25 cellular contexts compared by ENCODE assay signal in the genomic region with DNA sequence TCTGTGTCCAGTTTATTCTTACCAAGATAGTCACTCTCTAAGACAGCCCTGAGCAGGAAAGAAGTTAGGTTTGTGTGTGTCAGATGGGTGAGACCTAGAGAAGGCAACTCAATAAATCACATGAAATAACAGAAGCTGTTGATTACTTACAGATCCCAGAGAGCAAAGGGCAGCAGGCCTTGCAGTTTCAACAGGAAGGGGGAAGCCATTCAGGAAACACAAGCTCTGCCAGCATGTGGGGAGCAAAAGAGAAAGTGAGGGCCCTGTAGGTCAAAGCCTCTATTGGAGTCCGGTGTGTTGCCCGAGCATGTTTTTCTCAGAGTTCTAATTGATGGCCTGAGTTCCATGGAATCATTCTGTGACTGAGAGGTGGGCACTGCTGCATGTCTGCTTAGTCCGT.
"Had no signal": no experiment of that assay in that cellular context is flagged by ENCODE, and none has a peak within 500 bp of the region (broad histone marks: within the 10 kb centered on the region; RNA-seq: fewer than 3 reads in every experiment).

No MANE protein-coding gene starts in this region.

- H3K9ac ChIP-seq: parathyroid adenoma had no signal

- H3K4me3 ChIP-seq: cardiac muscle cell, lower lobe of right lung, stomach, suprapubic skin, tibial nerve, uterus had no signal

- H3K36me3 ChIP-seq: cardiac muscle cell, lower lobe of right lung, stomach, suprapubic skin, tibial nerve, uterus had no signal

- H3K4me3 Mint-ChIP-seq: activated B cell treated with CpG ODN at 0.5 μM for 24 hours; activated CD4-positive, alpha-beta T cell treated with anti-CD3 and anti-CD28 coated beads for 36 hours; activated naive CD8-positive, alpha-beta T cell treated with anti-CD3 and anti-CD28 coated beads, Interleukin-2, amount 10 ng/mL, durations not matched to agents 7 days and 5 days; mesothelial cell of epicardium; natural killer cell; stimulated activated memory B cell treated with anti-CD40 and anti-IgM and Interleukin-4, amounts not matched to agents 10 μg/mL and 1 μg/mL and 100 μg/mL, for 72 hours had no signal

- DNase-seq: activated B cell treated with CpG ODN at 0.5 μM for 24 hours; activated CD4-positive, alpha-beta T cell treated with anti-CD3 and anti-CD28 coated beads for 36 hours; activated CD4-positive, alpha-beta T cell treated with anti-CD3 and anti-CD28 coated beads, Interleukin-2, amount 50 U/mL, for 48 hours; activated CD8-positive, alpha-beta memory T cell treated with anti-CD3 and anti-CD28 coated beads, Interleukin-2, amount 50 U/mL, for 48 hours; activated naive CD4-positive, alpha-beta T cell treated with Interleukin-2 at 50 U/mL for 16 hours; activated naive CD8-positive, alpha-beta T cell treated with anti-CD3 and anti-CD28 coated beads, Interleukin-2, amount 10 ng/mL, durations not matched to agents 7 days and 5 days; activated T-cell treated with anti-CD3 and anti-CD28 coated beads, Interleukin-2, amount 50 U/mL, for 48 hours; amygdala; effector CD8-positive, alpha-beta T cell; foreskin keratinocyte; kidney; lower lobe of right lung; natural killer cell; nucleus accumbens; small intestine; stimulated activated CD4-positive, alpha-beta T cell treated with anti-CD3 and anti-CD28 coated beads, Interleukin-15, amount 100 ng/mL, for 24 hours; stomach; T-helper 1 cell; uterus had no signal

- H3K9me3 Mint-ChIP-seq: activated B cell treated with CpG ODN at 0.5 μM for 24 hours; mesothelial cell of epicardium; stimulated activated memory B cell treated with anti-CD40 and anti-IgM and Interleukin-4, amounts not matched to agents 10 μg/mL and 1 μg/mL and 100 μg/mL, for 72 hours had no signal

- H3K4me1 Mint-ChIP-seq: activated B cell treated with CpG ODN at 0.5 μM for 24 hours; activated CD4-positive, alpha-beta T cell treated with anti-CD3 and anti-CD28 coated beads for 36 hours; activated naive CD8-positive, alpha-beta T cell treated with anti-CD3 and anti-CD28 coated beads, Interleukin-2, amount 10 ng/mL, durations not matched to agents 7 days and 5 days; mesothelial cell of epicardium; natural killer cell; stimulated activated memory B cell treated with anti-CD40 and anti-IgM and Interleukin-4, amounts not matched to agents 10 μg/mL and 1 μg/mL and 100 μg/mL, for 72 hours had no signal

- H3K36me3 Mint-ChIP-seq: activated naive CD8-positive, alpha-beta T cell treated with anti-CD3 and anti-CD28 coated beads, Interleukin-2, amount 10 ng/mL, durations not matched to agents 7 days and 5 days; mesothelial cell of epicardium; stimulated activated memory B cell treated with anti-CD40 and anti-IgM and Interleukin-4, amounts not matched to agents 10 μg/mL and 1 μg/mL and 100 μg/mL, for 72 hours had no signal

- H3K27me3 ChIP-seq: cardiac muscle cell, foreskin keratinocyte, stomach, suprapubic skin, tibial nerve, uterus had no signal

- H3K4me1 ChIP-seq: foreskin keratinocyte, lower lobe of right lung, parathyroid adenoma, stomach, suprapubic skin, tibial nerve, uterus had no signal

- H3K27ac ChIP-seq: cardiac muscle cell, foreskin keratinocyte, lower lobe of right lung, parathyroid adenoma, stomach, suprapubic skin, tibial nerve, uterus had no signal

- H3K27ac Mint-ChIP-seq: activated B cell treated with CpG ODN at 0.5 μM for 24 hours; activated CD4-positive, alpha-beta T cell treated with anti-CD3 and anti-CD28 coated beads for 36 hours; activated naive CD8-positive, alpha-beta T cell treated with anti-CD3 and anti-CD28 coated beads, Interleukin-2, amount 10 ng/mL, durations not matched to agents 7 days and 5 days; mesothelial cell of epicardium; natural killer cell; stimulated activated memory B cell treated with anti-CD40 and anti-IgM and Interleukin-4, amounts not matched to agents 10 μg/mL and 1 μg/mL and 100 μg/mL, for 72 hours had no signal

- H2AFZ ChIP-seq: parathyroid adenoma had no signal

- H3K27me3 Mint-ChIP-seq: activated B cell treated with CpG ODN at 0.5 μM for 24 hours; activated CD4-positive, alpha-beta T cell treated with anti-CD3 and anti-CD28 coated beads for 36 hours; activated naive CD8-positive, alpha-beta T cell treated with anti-CD3 and anti-CD28 coated beads, Interleukin-2, amount 10 ng/mL, durations not matched to agents 7 days and 5 days; stimulated activated memory B cell treated with anti-CD40 and anti-IgM and Interleukin-4, amounts not matched to agents 10 μg/mL and 1 μg/mL and 100 μg/mL, for 72 hours had no signal

- H3K9me3 ChIP-seq: lower lobe of right lung, suprapubic skin, tibial nerve, uterus had no signal

- H3K79me2 ChIP-seq: parathyroid adenoma had no signal
